Comparison of ENCODE assay signal across 24 cellular contexts in genomic region chr4:15027921-15028435, GRCh38. TPM values are rescaled to one million over a fixed set of nuclear protein-coding genes. Genes with fewer than 3 reads are reported as not detected.
A peak's percentile ranks its signal among the peaks of the same experiment; 100 is the strongest.
DNase-seq lines count a peak whose midpoint lies in the region; ATAC-seq and TF ChIP-seq lines count a peak whose summit lies in the region.
"Had no signal": no experiment of that assay in that cellular context is flagged by ENCODE, and none has a peak within 500 bp of the region (broad histone marks: within the 10 kb centered on the region; RNA-seq: fewer than 3 reads in every experiment).

No MANE protein-coding gene starts in this region.

- H3K36me3 Mint-ChIP-seq in HFFc6 (ENCODE audit: low read depth) (peaks cover 39% of the 10 kb centered on the region), osteocyte (ENCODE audit: unreplicated experiment) (peaks cover 48% of the 10 kb centered on the region)

- ATAC-seq in GM21381 (IDR thresholded peaks at IDR 0.05; ENCODE audit: unreplicated experiment) (no peak), GM19463 (IDR thresholded peaks at IDR 0.05; ENCODE audit: unreplicated experiment) (no peak), GM18498 (IDR thresholded peaks at IDR 0.05; ENCODE audit: unreplicated experiment) (no peak)
- ATAC-seq: GM23338, PC-3, SK-N-SH treated with all-trans-retinoic acid at 6 μM for 48 hours had no signal

- TF ChIP-seq CTCF in HFFc6 (IDR thresholded peaks at IDR 0.05) (no peak), fibroblast of pulmonary artery (IDR thresholded peaks at IDR 0.05; ENCODE audit: low read length, missing control alignments) (no peak), osteocyte (IDR thresholded peaks at IDR 0.05) (no peak)

- no peak for DNase-seq in HFFc6
- DNase-seq in dermis blood vessel endothelial cell, result peak; percentile 17
- peak; percentile 33 for DNase-seq in fibroblast of pulmonary artery (ENCODE audit: low read depth)
- DNase-seq in osteocyte (ENCODE audit: extremely low spot score, unreplicated experiment), result no peak
- DNase-seq in NCI-H510A (lab: John Stamatoyannopoulos, UW), result no peak
- DNase-seq: BE2C; CD8-positive, alpha-beta memory T cell; H9; Kasumi-1; NCI-H1105 treated with DMSO at 0.1 percent for 48 hours; NCI-H146; NCI-H1930; NCI-H2107; NCI-H446; NCI-H526; NCI-H82; NK-92 treated with Interleukin-12 subunit alpha and Interleukin-12 subunit beta, amount 100 ng/mL, for 24 hours; PC-3 had no signal

- 0 out of 2 replicates have a peak overlapping the region, but pooled peaks have one; percentile 3 for H3K27ac Mint-ChIP-seq in HFFc6
- peak overlapping the region; percentile 50 for H3K27ac Mint-ChIP-seq in osteocyte (ENCODE audit: unreplicated experiment)
- H3K27ac Mint-ChIP-seq: CD8-positive, alpha-beta memory T cell; GM23338; H9 had no signal

- H3K4me3 Mint-ChIP-seq in HFFc6 (no peak overlapping the region), osteocyte (ENCODE audit: unreplicated experiment) (no peak overlapping the region)
- H3K4me3 Mint-ChIP-seq: CD14-positive monocyte; CD8-positive, alpha-beta memory T cell; GM23338; H9 had no signal

- H3K4me3 ChIP-seq in fibroblast of pulmonary artery (replicated peaks; ENCODE audit: low read depth, low read length), result no peak overlapping the region
- H3K4me3 ChIP-seq: GM23338 had no signal

- H3K4me1 Mint-ChIP-seq in HFFc6 (ENCODE audit: low read depth), result peaks cover 73% of the 10 kb centered on the region
- peaks cover 63% of the 10 kb centered on the region for H3K4me1 Mint-ChIP-seq in osteocyte (ENCODE audit: unreplicated experiment)

- peaks cover under 1% of the 10 kb centered on the region; the same call in 1 of the 2 replicates for H3K9me3 Mint-ChIP-seq in HFFc6
- H3K9me3 Mint-ChIP-seq in osteocyte (ENCODE audit: unreplicated experiment), result no peaks in the 10 kb centered on the region
- H3K9me3 Mint-ChIP-seq: CD14-positive monocyte; CD8-positive, alpha-beta memory T cell; GM23338; H9 had no signal

- H3K27me3 Mint-ChIP-seq in HFFc6 (ENCODE audit: insufficient read depth), result no peaks in the 10 kb centered on the region
- no peaks in the 10 kb centered on the region for H3K27me3 Mint-ChIP-seq in osteocyte (ENCODE audit: unreplicated experiment)
- H3K27me3 Mint-ChIP-seq: CD8-positive, alpha-beta memory T cell had no signal

RNA-seq across cellular contexts. Expression of gene CPEB2, which starts 25.7 kb away (rescaled TPM):
- total RNA-seq in HFFc6 (2021; fragmentation: NEBNext Ultra II Directional; extraction: Animal tissue kit (Norgen Biotek cat#: 25700)), result 10 to 100 TPM; 18.9 to 27.8 (median 22.8) TPM
- 12.4 and 14.9 TPM in 2 replicates for total RNA-seq in dermis blood vessel endothelial cell
- total RNA-seq in osteocyte, result 60.0 and 65.7 TPM in 2 replicates

Comparison
In these comparisons a context has a peak if more than half of its experiments do, and no peak if none do; other contexts are left out.
1. DNase-seq: peak in dermis blood vessel endothelial cell (single experiment) and fibroblast of pulmonary artery (single experiment); none in HFFc6 (single experiment), osteocyte (single experiment) and NCI-H510A (single experiment).